35 cellular contexts compared by ENCODE assay signal in the genomic region with DNA sequence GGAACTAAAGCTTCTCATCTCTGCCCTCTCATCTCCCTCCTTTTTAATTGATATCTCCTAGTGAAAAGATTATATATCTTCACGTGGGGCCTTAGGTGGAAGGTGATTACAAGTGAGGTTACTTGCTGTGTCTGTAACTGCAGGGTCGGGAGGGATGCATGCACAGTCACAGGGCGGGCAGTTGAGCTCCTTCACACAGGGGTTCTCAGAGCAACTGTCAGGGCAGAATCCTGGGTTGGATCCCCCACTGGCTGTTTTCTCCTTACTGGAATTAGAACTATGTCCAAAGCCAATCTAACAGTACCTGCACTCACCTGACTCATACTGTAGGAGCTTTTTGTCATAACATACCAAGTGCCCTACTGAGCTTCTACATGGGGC.
"Had no signal": no experiment of that assay in that cellular context is flagged by ENCODE, and none has a peak within 500 bp of the region (broad histone marks: within the 10 kb centered on the region; RNA-seq: fewer than 3 reads in every experiment).

No MANE protein-coding gene starts in this region.

- H3K36me3 Mint-ChIP-seq: activated CD4-positive, alpha-beta memory T cell treated with anti-CD3 and anti-CD28 coated beads for 36 hours; activated CD8-positive, alpha-beta memory T cell treated with anti-CD3 and anti-CD28 coated beads, Interleukin-2, amount 10 ng/mL, durations not matched to agents 7 days and 5 days; activated naive CD4-positive, alpha-beta T cell treated with anti-CD3 and anti-CD28 coated beads, Interleukin-2, amount 50 U/mL, for 24 hours; activated naive CD8-positive, alpha-beta T cell treated with anti-CD3 and anti-CD28 coated beads for 36 hours had no signal

- H3K27ac Mint-ChIP-seq: activated CD4-positive, alpha-beta memory T cell treated with anti-CD3 and anti-CD28 coated beads for 36 hours; activated CD4-positive, alpha-beta T cell treated with anti-CD3 and anti-CD28 coated beads for 36 hours; activated CD4-positive, alpha-beta T cell treated with anti-CD3 and anti-CD28 coated beads, Interleukin-2, amount 10 ng/mL, durations not matched to agents 24 days and 14 days; activated CD8-positive, alpha-beta memory T cell treated with anti-CD3 and anti-CD28 coated beads, Interleukin-2, amount 10 ng/mL, durations not matched to agents 7 days and 5 days; activated CD8-positive, alpha-beta T cell treated with anti-CD3 and anti-CD28 coated beads, Interleukin-2, amount 10 ng/mL, durations not matched to agents 7 days and 5 days; activated naive CD4-positive, alpha-beta T cell treated with anti-CD3 and anti-CD28 coated beads for 36 hours; activated naive CD4-positive, alpha-beta T cell treated with anti-CD3 and anti-CD28 coated beads, Interleukin-2, amount 50 U/mL, for 24 hours; activated naive CD8-positive, alpha-beta T cell treated with anti-CD3 and anti-CD28 coated beads for 36 hours; activated naive CD8-positive, alpha-beta T cell treated with anti-CD3 and anti-CD28 coated beads, Interleukin-2, amount 50 U/mL, for 24 hours; activated T-helper 1 cell treated with anti-CD3 and anti-CD28 coated beads, Interleukin-12 subunit alpha, Interleukin-12 subunit beta, Interleukin-2, Interleukin-4 antibody, amounts not matched to agents 30 ng/mL and 10 ng/mL and 1 ng/mL, durations not matched to agents 14 hours and 24 hours and 36 hours; activated T-helper 2 cell treated with anti-CD3 and anti-CD28 coated beads, Interferon-gamma antibody, Interleukin-2, Interleukin-4, amounts not matched to agents 10 μg/mL and 5 μg/mL and 100 μg/mL, durations not matched to agents 14 hours and 24 hours and 36 hours; T-helper 17 cell; T-helper 2 cell treated with Interferon-gamma antibody and Interleukin-4, amounts not matched to agents 5 μg/mL and 100 μg/mL, for 36 hours had no signal

- ATAC-seq: activated CD4-positive, alpha-beta T cell treated with anti-CD3 and anti-CD28 coated beads for 36 hours; activated CD8-positive, alpha-beta memory T cell treated with anti-CD3 and anti-CD28 coated beads, Interleukin-2, amount 10 ng/mL, durations not matched to agents 7 days and 5 days; activated CD8-positive, alpha-beta T cell treated with anti-CD3 and anti-CD28 coated beads, Interleukin-2, amount 10 ng/mL, durations not matched to agents 7 days and 5 days; activated naive CD8-positive, alpha-beta T cell treated with anti-CD3 and anti-CD28 coated beads, Interleukin-2, amount 50 U/mL, for 24 hours; T-helper 17 cell had no signal

- H3K36me3 ChIP-seq: adrenal gland, ascending aorta, breast epithelium, cardiac muscle cell, colonic mucosa, WERI-Rb-1 had no signal

- H3K9me3 ChIP-seq: adrenal gland, ascending aorta, breast epithelium, colonic mucosa had no signal

- DNase-seq: activated CD4-positive, alpha-beta memory T cell treated with anti-CD3 and anti-CD28 coated beads for 36 hours; activated CD4-positive, alpha-beta T cell treated with anti-CD3 and anti-CD28 coated beads for 36 hours; activated CD4-positive, alpha-beta T cell treated with anti-CD3 and anti-CD28 coated beads, Interleukin-2, amount 10 ng/mL, durations not matched to agents 24 days and 14 days; activated CD4-positive, CD25-positive, alpha-beta regulatory T cell; activated CD4-positive, CD25-positive, alpha-beta regulatory T cell treated with anti-CD3 and anti-CD28 coated beads, Interleukin-2, amount 50 U/mL, for 72 hours; activated CD8-positive, alpha-beta memory T cell treated with anti-CD3 and anti-CD28 coated beads, Interleukin-2, amount 10 ng/mL, durations not matched to agents 7 days and 5 days; activated CD8-positive, alpha-beta memory T cell treated with anti-CD3 and anti-CD28 coated beads, Interleukin-2, amount 50 U/mL, for 4 hours; activated CD8-positive, alpha-beta T cell treated with anti-CD3 and anti-CD28 coated beads, Interleukin-2, amount 10 ng/mL, durations not matched to agents 7 days and 5 days; activated effector memory CD4-positive, alpha-beta T cell treated with anti-CD3 and anti-CD28 coated beads, Interleukin-2, amount 50 U/mL, for 16 hours; activated naive CD4-positive, alpha-beta T cell treated with anti-CD3 and anti-CD28 coated beads for 36 hours; activated naive CD8-positive, alpha-beta T cell treated with anti-CD3 and anti-CD28 coated beads for 36 hours; activated naive CD8-positive, alpha-beta T cell treated with anti-CD3 and anti-CD28 coated beads, Interleukin-2, amount 50 U/mL, for 24 hours; activated T-cell treated with anti-CD3 and anti-CD28 coated beads, Interleukin-2, amount 50 U/mL, for 1 hour; activated T-cell treated with anti-CD3 and anti-CD28 coated beads, Interleukin-2, amount 50 U/mL, for 48 hours; adrenal gland; amygdala; central memory CD4-positive, alpha-beta T cell; cerebellar nuclear complex; colonic mucosa; effector CD8-positive, alpha-beta T cell; foreskin fibroblast; glutamatergic neuron; T-helper 1 cell; T-helper 17 cell; T1000; WERI-Rb-1 had no signal

- H3K4me1 ChIP-seq: adrenal gland, ascending aorta, breast epithelium, colonic mucosa had no signal

- H3K4me3 Mint-ChIP-seq: activated CD4-positive, alpha-beta memory T cell treated with anti-CD3 and anti-CD28 coated beads for 36 hours; activated CD4-positive, alpha-beta T cell treated with anti-CD3 and anti-CD28 coated beads for 36 hours; activated CD4-positive, alpha-beta T cell treated with anti-CD3 and anti-CD28 coated beads, Interleukin-2, amount 10 ng/mL, durations not matched to agents 24 days and 14 days; activated CD8-positive, alpha-beta memory T cell treated with anti-CD3 and anti-CD28 coated beads, Interleukin-2, amount 10 ng/mL, durations not matched to agents 7 days and 5 days; activated CD8-positive, alpha-beta T cell treated with anti-CD3 and anti-CD28 coated beads, Interleukin-2, amount 10 ng/mL, durations not matched to agents 7 days and 5 days; activated naive CD4-positive, alpha-beta T cell treated with anti-CD3 and anti-CD28 coated beads for 36 hours; activated naive CD4-positive, alpha-beta T cell treated with anti-CD3 and anti-CD28 coated beads, Interleukin-2, amount 50 U/mL, for 24 hours; activated naive CD8-positive, alpha-beta T cell treated with anti-CD3 and anti-CD28 coated beads for 36 hours; activated naive CD8-positive, alpha-beta T cell treated with anti-CD3 and anti-CD28 coated beads, Interleukin-2, amount 50 U/mL, for 24 hours; activated T-helper 1 cell treated with anti-CD3 and anti-CD28 coated beads, Interleukin-12 subunit alpha, Interleukin-12 subunit beta, Interleukin-2, Interleukin-4 antibody, amounts not matched to agents 30 ng/mL and 10 ng/mL and 1 ng/mL, durations not matched to agents 14 hours and 24 hours and 36 hours; brain; T-helper 17 cell; T-helper 2 cell treated with Interferon-gamma antibody and Interleukin-4, amounts not matched to agents 5 μg/mL and 100 μg/mL, for 36 hours had no signal

- H3K9me3 Mint-ChIP-seq: activated CD4-positive, alpha-beta memory T cell treated with anti-CD3 and anti-CD28 coated beads for 36 hours; activated CD4-positive, alpha-beta T cell treated with anti-CD3 and anti-CD28 coated beads, Interleukin-2, amount 10 ng/mL, durations not matched to agents 24 days and 14 days; activated naive CD4-positive, alpha-beta T cell treated with anti-CD3 and anti-CD28 coated beads for 36 hours; activated naive CD4-positive, alpha-beta T cell treated with anti-CD3 and anti-CD28 coated beads, Interleukin-2, amount 50 U/mL, for 24 hours; activated naive CD8-positive, alpha-beta T cell treated with anti-CD3 and anti-CD28 coated beads for 36 hours; activated naive CD8-positive, alpha-beta T cell treated with anti-CD3 and anti-CD28 coated beads, Interleukin-2, amount 50 U/mL, for 24 hours; activated T-helper 1 cell treated with anti-CD3 and anti-CD28 coated beads, Interleukin-12 subunit alpha, Interleukin-12 subunit beta, Interleukin-2, Interleukin-4 antibody, amounts not matched to agents 30 ng/mL and 10 ng/mL and 1 ng/mL, durations not matched to agents 14 hours and 24 hours and 36 hours; activated T-helper 2 cell treated with anti-CD3 and anti-CD28 coated beads, Interferon-gamma antibody, Interleukin-2, Interleukin-4, amounts not matched to agents 10 μg/mL and 5 μg/mL and 100 μg/mL, durations not matched to agents 14 hours and 24 hours and 36 hours; T-helper 2 cell treated with Interferon-gamma antibody and Interleukin-4, amounts not matched to agents 5 μg/mL and 100 μg/mL, for 36 hours had no signal

- H3K27me3 Mint-ChIP-seq: brain had no signal

- H3K4me3 ChIP-seq: adrenal gland, ascending aorta, breast epithelium, cardiac muscle cell, colonic mucosa had no signal

- H3K27ac ChIP-seq: adrenal gland, ascending aorta, breast epithelium, cardiac muscle cell, colonic mucosa, epithelial cell of prostate, WERI-Rb-1 had no signal

- H3K27me3 ChIP-seq: adrenal gland, ascending aorta, breast epithelium, cardiac muscle cell, colonic mucosa had no signal

- H3K4me1 Mint-ChIP-seq: activated CD4-positive, alpha-beta T cell treated with anti-CD3 and anti-CD28 coated beads for 36 hours; activated CD4-positive, alpha-beta T cell treated with anti-CD3 and anti-CD28 coated beads, Interleukin-2, amount 10 ng/mL, durations not matched to agents 24 days and 14 days; activated CD8-positive, alpha-beta memory T cell treated with anti-CD3 and anti-CD28 coated beads, Interleukin-2, amount 10 ng/mL, durations not matched to agents 7 days and 5 days; activated naive CD4-positive, alpha-beta T cell treated with anti-CD3 and anti-CD28 coated beads, Interleukin-2, amount 50 U/mL, for 24 hours; activated naive CD8-positive, alpha-beta T cell treated with anti-CD3 and anti-CD28 coated beads for 36 hours; activated naive CD8-positive, alpha-beta T cell treated with anti-CD3 and anti-CD28 coated beads, Interleukin-2, amount 50 U/mL, for 24 hours; T-helper 17 cell had no signal
